ENCODE assay signal across 12 cellular contexts in the genomic region with DNA sequence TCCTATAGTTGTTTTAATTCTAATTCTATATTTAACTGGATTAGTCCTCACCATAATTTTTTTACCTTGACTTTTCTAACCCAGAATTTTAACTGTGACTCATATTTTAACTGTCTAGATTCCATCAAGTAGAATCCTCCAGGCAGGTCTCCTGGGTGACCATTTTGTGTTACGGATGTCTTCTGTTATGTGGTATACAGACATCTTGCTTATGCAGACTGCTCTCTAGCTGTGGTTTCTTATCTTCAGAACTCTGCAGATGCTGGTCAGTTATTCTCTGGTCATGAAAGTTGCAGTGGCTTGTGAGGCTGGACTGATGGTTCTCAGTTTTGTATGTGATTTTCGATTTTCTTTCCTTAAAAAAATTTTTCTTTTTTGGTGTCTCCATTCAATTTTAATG.
DNase-seq lines count a peak whose midpoint lies in the region; ATAC-seq and TF ChIP-seq lines count a peak whose summit lies in the region.
"Had no signal": no experiment of that assay in that cellular context is flagged by ENCODE, and none has a peak within 500 bp of the region (broad histone marks: within the 10 kb centered on the region; RNA-seq: fewer than 3 reads in every experiment).

No MANE protein-coding gene starts in this region.

- H3K9me2 ChIP-seq in Loucy (replicated peaks; ENCODE audit: low read depth, low read length) = no peaks in the 10 kb centered on the region

- H2AFZ ChIP-seq in Loucy (ENCODE audit: low read length) (0 out of 2 replicates have a peak overlapping the region, but pooled peaks have one; percentile 50), fibroblast of lung (ENCODE audit: low read length) (no peak overlapping the region)

- H3K27me3 Mint-ChIP-seq in activated naive CD8-positive, alpha-beta T cell treated with anti-CD3 and anti-CD28 coated beads, Interleukin-2, amount 50 U/mL, for 24 hours = no peaks in the 10 kb centered on the region

- TF ChIP-seq CTCF in GM10266 (IDR thresholded peaks at IDR 0.05; ENCODE audit: control insufficient read depth, insufficient read depth, low read depth, missing control alignments) (no peak), Loucy (conservative IDR thresholded peaks at IDR 0.05; ENCODE audit: low read length) (no peak), fibroblast of lung (conservative IDR thresholded peaks at IDR 0.05 in 1 of 2, IDR thresholded peaks at IDR 0.05 in 1 of 2; ENCODE audit: low read depth in 1 of 2, low read length in 2 of 2) (no peak), tibial artery (IDR thresholded peaks at IDR 0.05) (no peak)

- H3K9ac ChIP-seq in Loucy (ENCODE audit: low read depth, low read length, poor library complexity, severe bottlenecking) (peak overlapping the region; percentile 63), fibroblast of lung (ENCODE audit: insufficient read depth, low read length) (no peak overlapping the region)

- peak; percentile 59 for ATAC-seq in GM21526 (IDR thresholded peaks at IDR 0.05; ENCODE audit: low FRiP score, unreplicated experiment)
- no peak for ATAC-seq in activated naive CD8-positive, alpha-beta T cell treated with anti-CD3 and anti-CD28 coated beads, Interleukin-2, amount 50 U/mL, for 24 hours
- ATAC-seq in GM21825 (IDR thresholded peaks at IDR 0.05; ENCODE audit: unreplicated experiment) = no peak

- H3K4me1 ChIP-seq in Loucy (ENCODE audit: insufficient read depth, low read length, poor library complexity, severe bottlenecking) (peaks cover 41% of the 10 kb centered on the region), fibroblast of lung (ENCODE audit: control insufficient read depth, extremely low read depth, insufficient read depth, low read length) (no peaks in the 10 kb centered on the region), tibial artery (peaks cover 0 to 19% (median 13%) of the 10 kb centered on the region in 4 donors)
- H3K4me1 ChIP-seq: Peyer's patch had no signal

- H3K36me3 ChIP-seq in Loucy (ENCODE audit: insufficient read depth, low read length) (no peaks in the 10 kb centered on the region), fibroblast of lung (ENCODE audit: control insufficient read depth, insufficient read depth, low read length) (no peaks in the 10 kb centered on the region), tibial artery (no peaks in the 10 kb centered on the region)
- H3K36me3 ChIP-seq: Peyer's patch had no signal

- peak overlapping the region; percentile 81 for H3K4me2 ChIP-seq in Loucy (ENCODE audit: low read depth, low read length, poor library complexity, severe bottlenecking)
- H3K4me2 ChIP-seq in fibroblast of lung (ENCODE audit: extremely low read depth, insufficient read depth, low read length) = no peak overlapping the region

- H3K27ac ChIP-seq in fibroblast of lung (ENCODE audit: insufficient read depth, low read length) (no peak overlapping the region), tibial artery (no peak overlapping the region)
- H3K27ac ChIP-seq: Peyer's patch, VCaP had no signal

- no peak overlapping the region for H3K27ac Mint-ChIP-seq in activated naive CD8-positive, alpha-beta T cell treated with anti-CD3 and anti-CD28 coated beads, Interleukin-2, amount 50 U/mL, for 24 hours

- no peaks in the 10 kb centered on the region for H3K36me3 Mint-ChIP-seq in activated naive CD8-positive, alpha-beta T cell treated with anti-CD3 and anti-CD28 coated beads, Interleukin-2, amount 50 U/mL, for 24 hours (ENCODE audit: low read depth)

- H3F3A ChIP-seq in Loucy (ENCODE audit: low read depth) = peaks cover 4% of the 10 kb centered on the region; the same call in 1 of the 2 replicates

- H3K27me3 ChIP-seq in Loucy (ENCODE audit: insufficient read depth, low read length, poor library complexity, severe bottlenecking) (no peaks in the 10 kb centered on the region), fibroblast of lung (ENCODE audit: control insufficient read depth, insufficient read depth, low read length) (no peaks in the 10 kb centered on the region), tibial artery (no peaks in the 10 kb centered on the region)
- H3K27me3 ChIP-seq: Peyer's patch had no signal

- H3K4me3 Mint-ChIP-seq in activated naive CD8-positive, alpha-beta T cell treated with anti-CD3 and anti-CD28 coated beads, Interleukin-2, amount 50 U/mL, for 24 hours = no peak overlapping the region

- H3K4me3 ChIP-seq in Loucy (ENCODE audit: low read length, poor library complexity, severe bottlenecking) (peak overlapping the region; percentile 64), fibroblast of lung (replicated peaks in 1 of 4; ENCODE audit: control extremely low read depth in 1 of 4, insufficient read depth in 1 of 4, low read depth in 3 of 4, low read length in 4 of 4) (no peak overlapping the region), tibial artery (no peak overlapping the region)
- H3K4me3 ChIP-seq: Peyer's patch had no signal

- H4K20me1 ChIP-seq in Loucy (ENCODE audit: insufficient read depth, low read length, poor library complexity, severe bottlenecking) = no peaks in the 10 kb centered on the region
- no peaks in the 10 kb centered on the region for H4K20me1 ChIP-seq in fibroblast of lung (ENCODE audit: control insufficient read depth, extremely low read depth, insufficient read depth, low read length)

- no peaks in the 10 kb centered on the region for H3K79me2 ChIP-seq in Loucy (ENCODE audit: insufficient read depth, low read length)
- H3K79me2 ChIP-seq in fibroblast of lung (ENCODE audit: control insufficient read depth, insufficient read depth, low read length) = no peaks in the 10 kb centered on the region

- peaks cover 16% of the 10 kb centered on the region for H3K4me1 Mint-ChIP-seq in activated naive CD8-positive, alpha-beta T cell treated with anti-CD3 and anti-CD28 coated beads, Interleukin-2, amount 50 U/mL, for 24 hours

- intact Hi-C loops in tibial artery (cut with DNase I; ENCODE audit: low total_unique reads) = no loop called here

- DNase-seq in GM10266 (ENCODE audit: extremely low spot score) (peak; percentile 28), fibroblast of lung (ENCODE audit: low read depth in 2 of 2) (peak; percentile 28 to 93), iPS-NIHi7 (ENCODE audit: extremely low spot score) (no peak), tibial artery (no peak)
- no peak for DNase-seq in activated naive CD8-positive, alpha-beta T cell treated with anti-CD3 and anti-CD28 coated beads, Interleukin-2, amount 50 U/mL, for 24 hours
- DNase-seq: NCI-H2171, Peyer's patch, substantia nigra had no signal

- H3K9me3 Mint-ChIP-seq in activated naive CD8-positive, alpha-beta T cell treated with anti-CD3 and anti-CD28 coated beads, Interleukin-2, amount 50 U/mL, for 24 hours = no peaks in the 10 kb centered on the region

- H3K9me3 ChIP-seq in Loucy (ENCODE audit: insufficient read depth, low read depth, low read length) (no peaks in the 10 kb centered on the region), fibroblast of lung (ENCODE audit: control insufficient read depth, insufficient read depth, low read depth, low read length) (no peaks in the 10 kb centered on the region), tibial artery (no peaks in the 10 kb centered on the region)
- H3K9me3 ChIP-seq: Peyer's patch had no signal

Comparison
In these comparisons a context has a peak if more than half of its experiments do, and no peak if none do; other contexts are left out.
1. DNase-seq: peak in GM10266 (single experiment) and fibroblast of lung (2 of 2); none in activated naive CD8-positive, alpha-beta T cell treated with anti-CD3 and anti-CD28 coated beads, Interleukin-2, amount 50 U/mL, for 24 hours (single experiment), iPS-NIHi7 (single experiment) and tibial artery (0 of 2).